28 cellular contexts compared by ENCODE assay signal in genomic region chr11:44963948-44964347, GRCh38. TPM values are rescaled to one million over a fixed set of nuclear protein-coding genes. Genes with fewer than 3 reads are reported as not detected.
DNase-seq lines count a peak whose midpoint lies in the region; ATAC-seq, FAIRE-seq and TF ChIP-seq lines count a peak whose summit lies in the region.
"Had no signal": no experiment of that assay in that cellular context is flagged by ENCODE, and none has a peak within 500 bp of the region (broad histone marks: within the 10 kb centered on the region; RNA-seq: fewer than 3 reads in every experiment).

No MANE protein-coding gene starts in this region.

- ATAC-seq in HepG2 = no peak
- ATAC-seq: activated CD4-positive, CD25-positive, alpha-beta regulatory T cell treated with anti-CD3 and anti-CD28 coated beads, Interleukin-2, amount 50 U/mL, for 24 hours; heart left ventricle had no signal

- in situ Hi-C loops in HepG2 (cut with HindIII; ENCODE audit: extremely low pct_ligation_motif_present, low pct_unique_long_range_greater_than_20kb) = no loop called here

- H3K27me3 Mint-ChIP-seq in progenitor cell of endocrine pancreas = peaks cover 14% of the 10 kb centered on the region
- H3K27me3 Mint-ChIP-seq: central memory CD8-positive, alpha-beta T cell; naive B cell had no signal

- H2AFZ ChIP-seq in HepG2 (ENCODE audit: low read length) (no peak overlapping the region), Karpas-422 (ENCODE audit: low read length) (no peak overlapping the region)

- H3K9me2 ChIP-seq in Karpas-422 (replicated peaks; ENCODE audit: insufficient read depth, low read length) = no peaks in the 10 kb centered on the region

- peaks cover 28 to 61% (median 51%) of the 10 kb centered on the region in 10 experiments for H3K4me1 ChIP-seq in BLaER1 treated with 17β-estradiol and CSF1 and Interleukin-3, amounts not matched to agents 10 nM and 100 nM
- H3K4me1 ChIP-seq in iPS-20b (ENCODE audit: insufficient read depth, low read length) (peaks cover 29% of the 10 kb centered on the region; the same call in 1 of the 2 replicates), HepG2 (ENCODE audit: insufficient read depth, low read length) (no peaks in the 10 kb centered on the region), Karpas-422 (ENCODE audit: low read length) (peaks cover 11% of the 10 kb centered on the region; the same call in 1 of the 2 replicates)
- H3K4me1 ChIP-seq: HAP-1, heart left ventricle, testis, vagina had no signal

- H3K9ac ChIP-seq in BLaER1 treated with 17β-estradiol and CSF1 and Interleukin-3, amounts not matched to agents 10 nM and 100 nM = peak overlapping the region in 4 of 11 experiments; percentile 4 to 21 (median 14); a peak in 2 of 22 replicates
- H3K9ac ChIP-seq in iPS-20b (ENCODE audit: low read depth, low read length) (0 out of 2 replicates have a peak overlapping the region, but pooled peaks have one; percentile 10), HepG2 (ENCODE audit: insufficient read depth, low read depth, low read length) (no peak overlapping the region), Karpas-422 (ENCODE audit: low read length) (no peak overlapping the region)

- no peak overlapping the region for H3K4me3 ChIP-seq in BLaER1 treated with 17β-estradiol and CSF1 and Interleukin-3, amounts not matched to agents 10 nM and 100 nM
- no peak overlapping the region for H3K4me3 ChIP-seq in iPS-20b (ENCODE audit: low read length)
- H3K4me3 ChIP-seq in HepG2 (replicated peaks in 1 of 3; ENCODE audit: insufficient read depth in 1 of 3, low read depth in 2 of 3, low read length in 3 of 3) = no peak overlapping the region
- H3K4me3 ChIP-seq in Karpas-422 (ENCODE audit: low read length) = no peak overlapping the region
- H3K4me3 ChIP-seq: esophagus muscularis mucosa, HAP-1, heart left ventricle, testis, vagina had no signal

- H3K4me1 Mint-ChIP-seq in progenitor cell of endocrine pancreas (ENCODE audit: low read depth) = peaks cover 6% of the 10 kb centered on the region

- intact Hi-C loops in HepG2 (cut with micrococcal nuclease; ENCODE audit: unreplicated experiment) = no loop called here

- 43% methylated on average over 4 of the region's 5 CpGs for WGBS in HepG2 (ENCODE audit: low lambda C conversion rate)

- no peak for TF ChIP-seq RAD21 in HepG2 (CRISPR knock-in tag; IDR thresholded peaks at IDR 0.05)

- H3K9me3 ChIP-seq in BLaER1 treated with 17β-estradiol and CSF1 and Interleukin-3, amounts not matched to agents 10 nM and 100 nM (replicated peaks in 1 of 11) = no peaks in the 10 kb centered on the region
- H3K9me3 ChIP-seq in iPS-20b (ENCODE audit: insufficient read depth, low read depth, low read length) (no peaks in the 10 kb centered on the region), HepG2 (ENCODE audit: low read length) (no peaks in the 10 kb centered on the region), Karpas-422 (ENCODE audit: low read length) (no peaks in the 10 kb centered on the region)
- H3K9me3 ChIP-seq: esophagus muscularis mucosa, HAP-1, heart left ventricle, testis, vagina had no signal

- no peak for TF ChIP-seq CTCF in progenitor cell of endocrine pancreas (IDR thresholded peaks at IDR 0.05; ENCODE audit: unreplicated experiment)
- TF ChIP-seq CTCF in HepG2 (CRISPR knock-in tag; IDR thresholded peaks at IDR 0.05) = no peak

- no peak for TF ChIP-seq EP300 in HepG2 (IDR thresholded peaks at IDR 0.05; ENCODE audit: low read depth in 2 of 2, low read length in 2 of 2)
- no peak for TF ChIP-seq EP300 in HepG2 (CRISPR knock-in tag; IDR thresholded peaks at IDR 0.05; ENCODE audit: borderline replicate concordance)

- no peak for FAIRE-seq in HepG2 (lab: Jason Lieb, UNC)
- FAIRE-seq: GM12891, TTC549 had no signal

- peak; percentile 45 for DNase-seq in NCI-H69 (lab: John Stamatoyannopoulos, UW)
- no peak for DNase-seq in progenitor cell of endocrine pancreas (ENCODE audit: low spot score, unreplicated experiment)
- DNase-seq in HepG2 (ENCODE audit: low spot score) = no peak
- no peak for DNase-seq in Karpas-422
- no peak for DNase-seq in AG08395 (ENCODE audit: low spot score)
- DNase-seq: activated CD4-positive, alpha-beta T cell treated with anti-CD3 and anti-CD28 coated beads, Interleukin-2, amount 50 U/mL, for 4 hours; activated gamma-delta T cell treated with Interleukin-2 at 50 U/mL for 16 hours; activated T-cell treated with anti-CD3 and anti-CD28 coated beads, Interleukin-2, amount 50 U/mL, for 48 hours; foreskin fibroblast; heart left ventricle; midbrain; naive B cell; NCI-H1417 treated with DMSO at 0.1 percent for 48 hours; NCI-H748 treated with DMSO at 0.1 percent for 48 hours; retina; RPMI8226; stimulated activated naive CD4-positive, alpha-beta T cell treated with Interleukin-2 at 50 U/mL for 16 hours; testis had no signal

- H3K9me3 Mint-ChIP-seq in progenitor cell of endocrine pancreas (ENCODE audit: low read depth) = no peaks in the 10 kb centered on the region
- H3K9me3 Mint-ChIP-seq: central memory CD8-positive, alpha-beta T cell; naive B cell; T-helper 1 cell treated with Interleukin-12 subunit alpha and Interleukin-12 subunit beta and Interleukin-4 antibody, amounts not matched to agents 30 μg/mL and 1 μg/mL, for 36 hours had no signal

- H3K36me3 Mint-ChIP-seq in progenitor cell of endocrine pancreas (ENCODE audit: insufficient read depth) = no peaks in the 10 kb centered on the region
- H3K36me3 Mint-ChIP-seq: naive B cell had no signal

- H3K79me2 ChIP-seq in HepG2 (ENCODE audit: insufficient read depth, low read length) = no peaks in the 10 kb centered on the region
- no peaks in the 10 kb centered on the region for H3K79me2 ChIP-seq in Karpas-422 (ENCODE audit: low read length)

- peak overlapping the region in 10 of 11 experiments; percentile 3 to 83 (median 74); a peak in 19 of 22 replicates for H3K4me2 ChIP-seq in BLaER1 treated with 17β-estradiol and CSF1 and Interleukin-3, amounts not matched to agents 10 nM and 100 nM
- H3K4me2 ChIP-seq in HepG2 (ENCODE audit: low read depth, low read length) (no peak overlapping the region), Karpas-422 (ENCODE audit: low read depth, low read length, poor library complexity, severe bottlenecking) (no peak overlapping the region)

- H3K36me3 ChIP-seq in BLaER1 treated with 17β-estradiol and CSF1 and Interleukin-3, amounts not matched to agents 10 nM and 100 nM = no peaks in the 10 kb centered on the region
- H3K36me3 ChIP-seq in iPS-20b (ENCODE audit: insufficient read depth, low read depth, low read length) (no peaks in the 10 kb centered on the region), HepG2 (replicated peaks in 1 of 2; ENCODE audit: control insufficient read depth in 1 of 2, insufficient read depth in 2 of 2, low read length in 2 of 2) (no peaks in the 10 kb centered on the region), Karpas-422 (ENCODE audit: insufficient read depth, low read length) (no peaks in the 10 kb centered on the region)
- H3K36me3 ChIP-seq: esophagus muscularis mucosa, HAP-1, heart left ventricle, vagina had no signal

- no peaks in the 10 kb centered on the region for H4K20me1 ChIP-seq in BLaER1 treated with 17β-estradiol and CSF1 and Interleukin-3, amounts not matched to agents 10 nM and 100 nM
- H4K20me1 ChIP-seq in HepG2 (ENCODE audit: insufficient read depth, low read length) = no peaks in the 10 kb centered on the region
- no peaks in the 10 kb centered on the region for H4K20me1 ChIP-seq in Karpas-422 (ENCODE audit: insufficient read depth, low read depth, low read length)

- CTCF ChIA-PET in HepG2 (lab: Yijun Ruan, JAX; ENCODE audit: low intra/inter-chr PET ratio, low total read pairs) = no interaction called here

- H3K27ac Mint-ChIP-seq in progenitor cell of endocrine pancreas = peak overlapping the region; percentile 53
- H3K27ac Mint-ChIP-seq: T-helper 1 cell treated with Interleukin-12 subunit alpha and Interleukin-12 subunit beta and Interleukin-4 antibody, amounts not matched to agents 30 μg/mL and 1 μg/mL, for 36 hours had no signal

- TF ChIP-seq POLR2A in HepG2 (IDR thresholded peaks at IDR 0.05; ENCODE audit: insufficient read depth in 1 of 2, low read depth in 2 of 2, low read length in 2 of 2) = no peak

- peak overlapping the region in 4 of 11 experiments; percentile 38 to 58 (median 47); a peak in 6 of 22 replicates for H3K27ac ChIP-seq in BLaER1 treated with 17β-estradiol and CSF1 and Interleukin-3, amounts not matched to agents 10 nM and 100 nM
- H3K27ac ChIP-seq in iPS-20b (ENCODE audit: low read length) = no peak overlapping the region
- H3K27ac ChIP-seq in HepG2 (ENCODE audit: extremely low read length, insufficient read depth, low read length) = no peak overlapping the region
- H3K27ac ChIP-seq in Karpas-422 (ENCODE audit: low read length) = no peak overlapping the region
- H3K27ac ChIP-seq: esophagus muscularis mucosa, heart left ventricle, testis, vagina had no signal

- no peaks in the 10 kb centered on the region for H3K27me3 ChIP-seq in BLaER1 treated with 17β-estradiol and CSF1 and Interleukin-3, amounts not matched to agents 10 nM and 100 nM
- no peaks in the 10 kb centered on the region; the same call in 1 of the 2 replicates for H3K27me3 ChIP-seq in iPS-20b (ENCODE audit: insufficient read depth, low read length)
- H3K27me3 ChIP-seq in HepG2 (ENCODE audit: control insufficient read depth in 1 of 2, insufficient read depth in 2 of 2, low read length in 2 of 2) = peaks cover 1 to 27% of the 10 kb centered on the region in 2 experiments; a peak in 4 of 5 replicates
- no peaks in the 10 kb centered on the region for H3K27me3 ChIP-seq in Karpas-422 (ENCODE audit: low read length)
- H3K27me3 ChIP-seq: esophagus muscularis mucosa, heart left ventricle, testis, vagina had no signal

- POLR2A ChIA-PET in HepG2 (lab: Yijun Ruan, JAX) = no interaction called here

- BruUV-seq in HepG2 (replicated peaks; lab: Mats Ljungman, UMichigan) = no TSS peak

- H3K4me3 Mint-ChIP-seq in progenitor cell of endocrine pancreas (ENCODE audit: low read depth) = no peak overlapping the region
- H3K4me3 Mint-ChIP-seq: central memory CD8-positive, alpha-beta T cell; T-helper 1 cell treated with Interleukin-12 subunit alpha and Interleukin-12 subunit beta and Interleukin-4 antibody, amounts not matched to agents 30 μg/mL and 1 μg/mL, for 36 hours had no signal

RNA-seq across cellular contexts. Expression of gene TP53I11, which starts 13.3 kb away (rescaled TPM):
- total RNA-seq in progenitor cell of endocrine pancreas (71.8 and 82.8 TPM in 2 replicates), HepG2 (2016; rRNA removed; fragmentation: Illumina TruSeq; extraction: Trizol) (not detected in 2 replicates)
- not detected in 2 replicates for total RNA-seq in HepG2 (2016; cell fraction: cytosol; rRNA removed; fragmentation: Illumina TruSeq; extraction: Trizol; ENCODE audit: low read depth)
- not detected in 2 replicates for total RNA-seq in HepG2 (2016; cell fraction: insoluble cytoplasmic fraction; rRNA removed; fragmentation: Illumina TruSeq; extraction: Trizol)
- total RNA-seq in HepG2 (2016; cell fraction: membrane; rRNA removed; fragmentation: Illumina TruSeq; extraction: Trizol) = not detected in 2 replicates
- total RNA-seq in HepG2 (2016; cell fraction: nucleus; rRNA removed; fragmentation: Illumina TruSeq; extraction: Trizol) = not detected in 2 replicates
- polyA plus RNA-seq in HepG2 (2011; rRNA removed) = not detected in 2 replicates
- polyA plus RNA-seq in HepG2 (2011; cell fraction: cytosol; rRNA removed) = not detected in 2 replicates
- polyA plus RNA-seq in HepG2 (2011; cell fraction: nucleus; rRNA removed) = not detected in 2 replicates
- polyA plus RNA-seq in HepG2 (2012) = not detected in 2 replicates
- not detected in 2 replicates for polyA plus RNA-seq in HepG2 (2016; cell fraction: cytosol; fragmentation: Illumina TruSeq; extraction: Trizol; ENCODE audit: low read depth)
- polyA plus RNA-seq in HepG2 (2016; cell fraction: insoluble cytoplasmic fraction; fragmentation: Illumina TruSeq; extraction: Trizol; ENCODE audit: low read depth) = not detected in 2 replicates
- not detected in 2 replicates for polyA plus RNA-seq in HepG2 (2016; cell fraction: membrane; fragmentation: Illumina TruSeq; extraction: Trizol; ENCODE audit: low read depth)
- not detected in 2 replicates for polyA plus RNA-seq in HepG2 (2016; cell fraction: nucleus; fragmentation: Illumina TruSeq; extraction: Trizol; ENCODE audit: insufficient read depth, low read depth)
- polyA minus RNA-seq in HepG2 (2011; rRNA and poly(A)+ RNA removed; ENCODE audit: low replicate concordance) = 1.0 TPM in 1 of 2 replicates, not detected in the other
- not detected in 2 replicates for polyA minus RNA-seq in HepG2 (2011; cell fraction: cytosol; rRNA and poly(A)+ RNA removed)
- polyA minus RNA-seq in HepG2 (2011; cell fraction: nucleus; rRNA and poly(A)+ RNA removed) = not detected in 2 replicates
- 0.34 and 0.72 TPM in 2 replicates for total RNA-seq in Karpas-422 (2014; rRNA removed; shearing (Covaris generic); ENCODE audit: low replicate concordance)

Comparison
In these comparisons a context has a peak if more than half of its experiments do, and no peak if none do; other contexts are left out.
1. H3K4me2 ChIP-seq: peak in BLaER1 treated with 17β-estradiol and CSF1 and Interleukin-3, amounts not matched to agents 10 nM and 100 nM (10 of 11); none in HepG2 (single experiment) and Karpas-422 (single experiment).
2. RNA of gene TP53I11, which starts 13.3 kb away (total RNA-seq): 71.8 to 82.8 TPM in progenitor cell of endocrine pancreas; 0.34 to 0.72 TPM in Karpas-422 and not detected in HepG2; every median in the first group is over 10 times any median in the second.